32 cellular contexts compared by ENCODE assay signal in genomic region chr15:73028030-73028429, GRCh38.
"Had no signal": no experiment of that assay in that cellular context is flagged by ENCODE, and none has a peak within 500 bp of the region (broad histone marks: within the 10 kb centered on the region; RNA-seq: fewer than 3 reads in every experiment).

No MANE protein-coding gene starts in this region.

- H3K9me3 ChIP-seq: adrenal gland, body of pancreas, breast epithelium, colonic mucosa, esophagus squamous epithelium had no signal

- H3K4me1 Mint-ChIP-seq: activated B cell treated with CpG ODN at 0.5 μM for 24 hours; activated naive CD4-positive, alpha-beta T cell treated with anti-CD3 and anti-CD28 coated beads, Interleukin-2, amount 50 U/mL, for 24 hours; activated naive CD8-positive, alpha-beta T cell treated with anti-CD3 and anti-CD28 coated beads for 36 hours; activated naive CD8-positive, alpha-beta T cell treated with anti-CD3 and anti-CD28 coated beads, Interleukin-2, amount 50 U/mL, for 24 hours; activated T-helper 17 cell treated with anti-CD3 and anti-CD28 coated beads, Interleukin-2, amount 50 U/mL, for 72 hours; T-helper 17 cell had no signal

- H3K27me3 ChIP-seq: adrenal gland, body of pancreas, breast epithelium, cardiac muscle cell, colonic mucosa had no signal

- DNase-seq: activated B cell treated with CpG ODN at 0.5 μM for 24 hours; activated CD4-positive, alpha-beta T cell treated with anti-CD3 and anti-CD28 coated beads for 48 hours; activated CD4-positive, alpha-beta T cell treated with anti-CD3 and anti-CD28 coated beads, Interleukin-2, amount 50 U/mL, for 1 hour; activated CD4-positive, alpha-beta T cell treated with anti-CD3 and anti-CD28 coated beads, Interleukin-2, amount 50 U/mL, for 48 hours; activated CD8-positive, alpha-beta memory T cell treated with anti-CD3 and anti-CD28 coated beads for 24 hours; activated CD8-positive, alpha-beta T cell treated with anti-CD3 and anti-CD28 coated beads for 36 hours; activated effector memory CD4-positive, alpha-beta T cell treated with Interleukin-2 at 50 U/mL for 16 hours; activated naive CD4-positive, alpha-beta T cell treated with anti-CD3 and anti-CD28 coated beads for 36 hours; activated naive CD8-positive, alpha-beta T cell treated with anti-CD3 and anti-CD28 coated beads for 36 hours; activated naive CD8-positive, alpha-beta T cell treated with anti-CD3 and anti-CD28 coated beads, Interleukin-2, amount 50 U/mL, for 24 hours; activated T-cell treated with anti-CD3 and anti-CD28 coated beads, Interleukin-2, amount 50 U/mL, for 4 hours; adrenal gland; amygdala; aorta; body of pancreas; central memory CD4-positive, alpha-beta T cell; cerebellar nuclear complex; colonic mucosa; effector memory CD4-positive, alpha-beta T cell; erythroblast; esophagus squamous epithelium; head of caudate nucleus; T-helper 1 cell; T-helper 17 cell; T1000; WERI-Rb-1 had no signal

- H3K36me3 ChIP-seq: adrenal gland, breast epithelium, cardiac muscle cell, colonic mucosa, esophagus squamous epithelium, WERI-Rb-1 had no signal

- H3K4me3 ChIP-seq: adrenal gland, body of pancreas, breast epithelium, cardiac muscle cell, colonic mucosa, esophagus squamous epithelium had no signal

- H3K4me1 ChIP-seq: adrenal gland, body of pancreas, breast epithelium, colonic mucosa, esophagus squamous epithelium had no signal

- H3K4me3 Mint-ChIP-seq: activated B cell treated with CpG ODN at 0.5 μM for 24 hours; activated CD8-positive, alpha-beta T cell treated with anti-CD3 and anti-CD28 coated beads for 36 hours; activated naive CD4-positive, alpha-beta T cell treated with anti-CD3 and anti-CD28 coated beads for 36 hours; activated naive CD4-positive, alpha-beta T cell treated with anti-CD3 and anti-CD28 coated beads, Interleukin-2, amount 50 U/mL, for 24 hours; activated naive CD8-positive, alpha-beta T cell treated with anti-CD3 and anti-CD28 coated beads for 36 hours; activated naive CD8-positive, alpha-beta T cell treated with anti-CD3 and anti-CD28 coated beads, Interleukin-2, amount 50 U/mL, for 24 hours; activated T-cell treated with anti-CD3 and anti-CD28 coated beads, Interleukin-2, amount 50 U/mL, for 4 hours; activated T-helper 17 cell treated with anti-CD3 and anti-CD28 coated beads, Interleukin-2, amount 50 U/mL, for 72 hours; T-helper 17 cell; T-helper 2 cell treated with Interferon-gamma antibody and Interleukin-4, amounts not matched to agents 5 μg/mL and 100 μg/mL, for 36 hours had no signal

- ATAC-seq: activated CD4-positive, CD25-positive, alpha-beta regulatory T cell treated with anti-CD3 and anti-CD28 coated beads, Interleukin-2, amount 50 U/mL, for 24 hours; activated CD8-positive, alpha-beta T cell treated with anti-CD3 and anti-CD28 coated beads for 36 hours; activated naive CD8-positive, alpha-beta T cell treated with anti-CD3 and anti-CD28 coated beads, Interleukin-2, amount 50 U/mL, for 24 hours; activated T-cell treated with anti-CD3 and anti-CD28 coated beads, Interleukin-2, amount 50 U/mL, for 4 hours; activated T-helper 17 cell treated with anti-CD3 and anti-CD28 coated beads, Interleukin-2, amount 50 U/mL, for 72 hours; body of pancreas; T-helper 17 cell had no signal

- H3K27ac ChIP-seq: adrenal gland, body of pancreas, breast epithelium, cardiac muscle cell, colonic mucosa, esophagus squamous epithelium, WERI-Rb-1 had no signal

- H3K27ac Mint-ChIP-seq: activated B cell treated with CpG ODN at 0.5 μM for 24 hours; activated CD8-positive, alpha-beta T cell treated with anti-CD3 and anti-CD28 coated beads for 36 hours; activated naive CD4-positive, alpha-beta T cell treated with anti-CD3 and anti-CD28 coated beads for 36 hours; activated naive CD4-positive, alpha-beta T cell treated with anti-CD3 and anti-CD28 coated beads, Interleukin-2, amount 50 U/mL, for 24 hours; activated naive CD8-positive, alpha-beta T cell treated with anti-CD3 and anti-CD28 coated beads for 36 hours; activated naive CD8-positive, alpha-beta T cell treated with anti-CD3 and anti-CD28 coated beads, Interleukin-2, amount 50 U/mL, for 24 hours; activated T-helper 17 cell treated with anti-CD3 and anti-CD28 coated beads, Interleukin-2, amount 50 U/mL, for 72 hours; T-helper 17 cell; T-helper 2 cell treated with Interferon-gamma antibody and Interleukin-4, amounts not matched to agents 5 μg/mL and 100 μg/mL, for 36 hours had no signal

- H3K9me3 Mint-ChIP-seq: activated B cell treated with CpG ODN at 0.5 μM for 24 hours; activated CD8-positive, alpha-beta T cell treated with anti-CD3 and anti-CD28 coated beads for 36 hours; activated naive CD4-positive, alpha-beta T cell treated with anti-CD3 and anti-CD28 coated beads for 36 hours; activated naive CD4-positive, alpha-beta T cell treated with anti-CD3 and anti-CD28 coated beads, Interleukin-2, amount 50 U/mL, for 24 hours; activated naive CD8-positive, alpha-beta T cell treated with anti-CD3 and anti-CD28 coated beads for 36 hours; activated naive CD8-positive, alpha-beta T cell treated with anti-CD3 and anti-CD28 coated beads, Interleukin-2, amount 50 U/mL, for 24 hours; activated T-cell treated with anti-CD3 and anti-CD28 coated beads, Interleukin-2, amount 50 U/mL, for 4 hours; activated T-helper 17 cell treated with anti-CD3 and anti-CD28 coated beads, Interleukin-2, amount 50 U/mL, for 72 hours; T-helper 2 cell treated with Interferon-gamma antibody and Interleukin-4, amounts not matched to agents 5 μg/mL and 100 μg/mL, for 36 hours had no signal

- H3K36me3 Mint-ChIP-seq: activated naive CD4-positive, alpha-beta T cell treated with anti-CD3 and anti-CD28 coated beads, Interleukin-2, amount 50 U/mL, for 24 hours; activated naive CD8-positive, alpha-beta T cell treated with anti-CD3 and anti-CD28 coated beads for 36 hours had no signal
